8 cellular contexts compared by ENCODE assay signal in genomic region chr1:165828103-165828558, GRCh38. TPM values are rescaled to one million over a fixed set of nuclear protein-coding genes. Genes with fewer than 3 reads are reported as not detected.
DNase-seq lines count a peak whose midpoint lies in the region; ATAC-seq lines count a peak whose summit lies in the region.

No MANE protein-coding gene starts in this region.

- ATAC-seq in Right ventricle myocardium superior (ENCODE audit: poor library complexity) (peak; percentile 54), Right ventricle myocardium inferior (no peak), HG02798 (IDR thresholded peaks at IDR 0.05; ENCODE audit: poor library complexity, unreplicated experiment) (peak; percentile 45), memory B cell (ENCODE audit: low read depth) (peak; percentile 59)

- no peaks in the 10 kb centered on the region for H3K9me3 ChIP-seq in duodenal mucosa (ENCODE audit: control insufficient read depth in 1 of 2, low read length in 2 of 2)

- peak overlapping the region; percentile 91 for H3K4me3 Mint-ChIP-seq in memory B cell

- H3K9me3 Mint-ChIP-seq in memory B cell, result peaks cover 2% of the 10 kb centered on the region

- H3K36me3 ChIP-seq in duodenal mucosa (ENCODE audit: control insufficient read depth in 1 of 2, insufficient read depth in 2 of 2, low read length in 2 of 2), result no peaks in the 10 kb centered on the region

- H3K9ac ChIP-seq in duodenal mucosa (ENCODE audit: low read depth in 1 of 2, low read length in 2 of 2), result peak overlapping the region; percentile 75 to 81

- intact Hi-C loops in Right ventricle myocardium superior (cut with DNase I), result no loop called here
- intact Hi-C loops in Right ventricle myocardium inferior (cut with DNase I), result loop anchor here (5.0 kb wide), 1 partner anchor 84 kb away; no protein-coding TSS in a partner anchor

- H3K4me3 ChIP-seq in duodenal mucosa (ENCODE audit: low read depth in 1 of 2, low read length in 2 of 2), result peak overlapping the region; percentile 88 to 96

- peaks cover 13% of the 10 kb centered on the region for H3K4me1 Mint-ChIP-seq in memory B cell

- DNase-seq in Right ventricle myocardium superior, result peak; percentile 53
- DNase-seq in Right ventricle myocardium inferior (ENCODE audit: missing footprints), result no peak
- DNase-seq in NCI-H1694 (lab: John Stamatoyannopoulos, UW), result peak; percentile 21
- DNase-seq in activated CD4-positive, alpha-beta T cell treated with anti-CD3 and anti-CD28 coated beads for 1 hour, result peak; percentile 12
- DNase-seq in memory B cell (ENCODE audit: low spot score in 2 of 2), result peak; percentile 41 to 72
- peak; percentile 36 to 49 for DNase-seq in stimulated activated CD8-positive, alpha-beta memory T cell treated with anti-CD3 and anti-CD28 coated beads, Interleukin-15, amount 100 ng/mL, for 48 hours (ENCODE audit: low read depth in 2 of 2)

- H3K36me3 Mint-ChIP-seq in memory B cell, result no peaks in the 10 kb centered on the region

- peak overlapping the region; percentile 90 for H3K27ac Mint-ChIP-seq in memory B cell

- H3K4me1 ChIP-seq in duodenal mucosa (ENCODE audit: control insufficient read depth in 1 of 2, insufficient read depth in 2 of 2, low read length in 2 of 2), result peaks cover 13 to 15% of the 10 kb centered on the region in 2 donors

- H3K27me3 Mint-ChIP-seq in memory B cell, result no peaks in the 10 kb centered on the region

- H3K27ac ChIP-seq in duodenal mucosa (ENCODE audit: low read depth, low read length), result peak overlapping the region; percentile 81

- H3K27me3 ChIP-seq in duodenal mucosa (ENCODE audit: control insufficient read depth in 1 of 2, insufficient read depth in 2 of 2, low read length in 2 of 2), result no peaks in the 10 kb centered on the region

RNA-seq across cellular contexts. Expression of gene UCK2, which starts 0.7 kb away (rescaled TPM):
- total RNA-seq in Right ventricle myocardium superior, result 6.2 TPM
- 8.4 TPM for total RNA-seq in Right ventricle myocardium inferior

RNA-seq across cellular contexts. Expression of gene TMCO1, which starts 59.5 kb away (rescaled TPM):
- total RNA-seq in Right ventricle myocardium superior (40.9 TPM), Right ventricle myocardium inferior (47.3 TPM)
